ENCODE assay signal across 1 cellular context in the genomic region with DNA sequence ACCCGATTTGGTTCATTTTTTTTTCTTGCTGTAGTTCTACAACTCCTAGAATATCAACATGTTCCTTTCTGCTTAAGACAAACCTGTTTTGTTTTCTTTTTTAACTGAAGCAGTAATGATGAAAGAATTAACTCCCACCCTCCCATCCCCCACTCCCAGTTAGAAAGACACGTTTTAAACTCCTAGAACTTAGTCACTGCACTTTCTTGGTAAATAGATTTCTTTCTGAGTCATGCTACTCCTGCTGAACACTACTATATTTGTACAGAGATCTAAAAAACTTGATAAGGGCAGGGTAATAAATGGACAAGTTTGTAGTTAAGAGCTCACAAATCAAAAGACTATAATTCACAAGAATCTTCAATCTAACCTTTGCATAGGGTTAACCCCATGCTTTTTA.
A peak's percentile ranks its signal among the peaks of the same experiment; 100 is the strongest.
TF ChIP-seq lines count a peak whose summit lies in the region.

No MANE protein-coding gene starts in this region.

TF ChIP-seq in K562, 482 proteins besides CTCF, POLR2A, EP300 and RAD21 (continued from another document):
- TF ChIP-seq, protein P1, sequence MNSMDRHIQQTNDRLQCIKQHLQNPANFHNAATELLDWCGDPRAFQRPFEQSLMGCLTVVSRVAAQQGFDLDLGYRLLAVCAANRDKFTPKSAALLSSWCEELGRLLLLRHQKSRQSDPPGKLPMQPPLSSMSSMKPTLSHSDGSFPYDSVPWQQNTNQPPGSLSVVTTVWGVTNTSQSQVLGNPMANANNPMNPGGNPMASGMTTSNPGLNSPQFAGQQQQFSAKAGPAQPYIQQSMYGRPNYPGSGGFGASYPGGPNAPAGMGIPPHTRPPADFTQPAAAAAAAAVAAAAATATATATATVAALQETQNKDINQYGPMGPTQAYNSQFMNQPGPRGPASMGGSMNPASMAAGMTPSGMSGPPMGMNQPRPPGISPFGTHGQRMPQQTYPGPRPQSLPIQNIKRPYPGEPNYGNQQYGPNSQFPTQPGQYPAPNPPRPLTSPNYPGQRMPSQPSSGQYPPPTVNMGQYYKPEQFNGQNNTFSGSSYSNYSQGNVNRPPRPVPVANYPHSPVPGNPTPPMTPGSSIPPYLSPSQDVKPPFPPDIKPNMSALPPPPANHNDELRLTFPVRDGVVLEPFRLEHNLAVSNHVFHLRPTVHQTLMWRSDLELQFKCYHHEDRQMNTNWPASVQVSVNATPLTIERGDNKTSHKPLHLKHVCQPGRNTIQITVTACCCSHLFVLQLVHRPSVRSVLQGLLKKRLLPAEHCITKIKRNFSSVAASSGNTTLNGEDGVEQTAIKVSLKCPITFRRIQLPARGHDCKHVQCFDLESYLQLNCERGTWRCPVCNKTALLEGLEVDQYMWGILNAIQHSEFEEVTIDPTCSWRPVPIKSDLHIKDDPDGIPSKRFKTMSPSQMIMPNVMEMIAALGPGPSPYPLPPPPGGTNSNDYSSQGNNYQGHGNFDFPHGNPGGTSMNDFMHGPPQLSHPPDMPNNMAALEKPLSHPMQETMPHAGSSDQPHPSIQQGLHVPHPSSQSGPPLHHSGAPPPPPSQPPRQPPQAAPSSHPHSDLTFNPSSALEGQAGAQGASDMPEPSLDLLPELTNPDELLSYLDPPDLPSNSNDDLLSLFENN (IDR thresholded peaks at IDR 0.05; ENCODE audit: low read depth in 2 of 2, low read length in 2 of 2): no peak
- TF ChIP-seq CEBPG (CRISPR knock-in tag; IDR thresholded peaks at IDR 0.05) (no peak), CEBPG (tag; conservative IDR thresholded peaks at IDR 0.05 in 1 of 2, IDR thresholded peaks at IDR 0.05 in 1 of 2) (peak; percentile 53 to 68; a peak in 2 of 4 replicates), RBFOX2 (IDR thresholded peaks at IDR 0.05; ENCODE audit: low read depth, low read length) (0 out of 2 replicates have a peak, but pooled peaks have one; percentile 37), ZNF280A (IDR thresholded peaks at IDR 0.05; ENCODE audit: low read depth, partially characterized antibody) (no peak), ZNF592 (IDR thresholded peaks at IDR 0.05) (0 out of 2 replicates have a peak, but pooled peaks have one; percentile 25), C11orf30 (IDR thresholded peaks at IDR 0.05; ENCODE audit: low read depth) (peak; percentile 56), ZNF436 (CRISPR knock-in tag; IDR thresholded peaks at IDR 0.05) (no peak), RNF2 (IDR thresholded peaks at IDR 0.05) (peak; percentile 32; the same call in 1 of the 2 replicates), MAZ (CRISPR knock-in tag; conservative IDR thresholded peaks at IDR 0.05 in 1 of 2, IDR thresholded peaks at IDR 0.05 in 1 of 2) (no peak; a peak in 1 of 4 replicates), ZNF23 (CRISPR knock-in tag; IDR thresholded peaks at IDR 0.05) (no peak), CBFA2T2 (conservative IDR thresholded peaks at IDR 0.05) (no peak), BRF2 (IDR thresholded peaks at IDR 0.05; ENCODE audit: borderline replicate concordance, insufficient read depth, insufficient read length) (no peak), HMGXB4 (CRISPR knock-in tag; IDR thresholded peaks at IDR 0.05) (no peak), ELF4 (CRISPR knock-in tag; IDR thresholded peaks at IDR 0.05) (no peak), PATZ1 (CRISPR knock-in tag; IDR thresholded peaks at IDR 0.05; ENCODE audit: borderline replicate concordance) (no peak), GATAD2B (IDR thresholded peaks at IDR 0.05; ENCODE audit: borderline replicate concordance) (0 out of 2 replicates have a peak, but pooled peaks have one; percentile 15), JUND (IDR thresholded peaks at IDR 0.05; ENCODE audit: borderline replicate concordance, low read depth, low read length) (peak; percentile 93), JUND (tag; IDR thresholded peaks at IDR 0.05; ENCODE audit: borderline replicate concordance, low read depth, low read length) (peak; percentile 85; the same call in 1 of the 3 replicates), ARID1B (IDR thresholded peaks at IDR 0.05) (peak; percentile 75), SLC30A9 (CRISPR knock-in tag; IDR thresholded peaks at IDR 0.05) (no peak), TEAD4 (IDR thresholded peaks at IDR 0.05; ENCODE audit: low read length) (peak; percentile 33; the same call in 1 of the 2 replicates), TEAD4 (CRISPR knock-in tag; IDR thresholded peaks at IDR 0.05; ENCODE audit: borderline replicate concordance) (no peak), RBM22 (IDR thresholded peaks at IDR 0.05; ENCODE audit: low read depth, low read length, poor library complexity, severe bottlenecking) (no peak), HMBOX1 (IDR thresholded peaks at IDR 0.05) (peak; percentile 87), MAFK (IDR thresholded peaks at IDR 0.05; ENCODE audit: low read length) (peak; percentile 65; the same call in 1 of the 2 replicates), CBFA2T3 (IDR thresholded peaks at IDR 0.05) (0 out of 2 replicates have a peak, but pooled peaks have one; percentile 15), TBL1XR1 (IDR thresholded peaks at IDR 0.05; ENCODE audit: low read length in 2 of 2) (peak in 1 of 2 experiments; percentile 71; a peak in 1 of 4 replicates)
- TF ChIP-seq, protein P2, sequence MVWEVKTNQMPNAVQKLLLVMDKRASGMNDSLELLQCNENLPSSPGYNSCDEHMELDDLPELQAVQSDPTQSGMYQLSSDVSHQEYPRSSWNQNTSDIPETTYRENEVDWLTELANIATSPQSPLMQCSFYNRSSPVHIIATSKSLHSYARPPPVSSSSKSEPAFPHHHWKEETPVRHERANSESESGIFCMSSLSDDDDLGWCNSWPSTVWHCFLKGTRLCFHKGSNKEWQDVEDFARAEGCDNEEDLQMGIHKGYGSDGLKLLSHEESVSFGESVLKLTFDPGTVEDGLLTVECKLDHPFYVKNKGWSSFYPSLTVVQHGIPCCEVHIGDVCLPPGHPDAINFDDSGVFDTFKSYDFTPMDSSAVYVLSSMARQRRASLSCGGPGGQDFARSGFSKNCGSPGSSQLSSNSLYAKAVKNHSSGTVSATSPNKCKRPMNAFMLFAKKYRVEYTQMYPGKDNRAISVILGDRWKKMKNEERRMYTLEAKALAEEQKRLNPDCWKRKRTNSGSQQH (CRISPR knock-in tag; IDR thresholded peaks at IDR 0.05): no peak
- TF ChIP-seq, protein P3, sequence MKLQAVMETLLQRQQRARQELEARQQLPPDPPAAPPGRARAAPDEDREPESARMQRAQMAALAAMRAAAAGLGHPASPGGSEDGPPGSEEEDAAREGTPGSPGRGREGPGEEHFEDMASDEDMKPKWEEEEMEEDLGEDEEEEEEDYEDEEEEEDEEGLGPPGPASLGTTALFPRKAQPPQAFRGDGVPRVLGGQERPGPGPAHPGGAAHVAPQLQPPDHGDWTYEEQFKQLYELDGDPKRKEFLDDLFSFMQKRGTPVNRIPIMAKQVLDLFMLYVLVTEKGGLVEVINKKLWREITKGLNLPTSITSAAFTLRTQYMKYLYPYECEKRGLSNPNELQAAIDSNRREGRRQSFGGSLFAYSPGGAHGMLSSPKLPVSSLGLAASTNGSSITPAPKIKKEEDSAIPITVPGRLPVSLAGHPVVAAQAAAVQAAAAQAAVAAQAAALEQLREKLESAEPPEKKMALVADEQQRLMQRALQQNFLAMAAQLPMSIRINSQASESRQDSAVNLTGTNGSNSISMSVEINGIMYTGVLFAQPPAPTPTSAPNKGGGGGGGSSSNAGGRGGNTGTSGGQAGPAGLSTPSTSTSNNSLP (IDR thresholded peaks at IDR 0.05; ENCODE audit: borderline replicate concordance, low read depth, low read length): peak; percentile 90; the same call in 1 of the 2 replicates
TF ChIP-seq in K562: peak in this region for 53.
